11 cellular contexts compared by ENCODE assay signal in genomic region chr17:50946891-50947843, GRCh38.
DNase-seq lines count a peak whose midpoint lies in the region; ATAC-seq and TF ChIP-seq lines count a peak whose summit lies in the region.
"Had no signal": no experiment of that assay in that cellular context is flagged by ENCODE, and none has a peak within 500 bp of the region (broad histone marks: within the 10 kb centered on the region; RNA-seq: fewer than 3 reads in every experiment).

No MANE protein-coding gene starts in this region.

- H3K27ac Mint-ChIP-seq in activated CD8-positive, alpha-beta T cell treated with anti-CD3 and anti-CD28 coated beads for 36 hours: no peak overlapping the region

- H3K4me3 ChIP-seq in breast epithelium: no peak overlapping the region
- H3K4me3 ChIP-seq in tibial nerve: no peak overlapping the region

- POLR2A ChIA-PET in activated CD8-positive, alpha-beta T cell treated with anti-CD3 and anti-CD28 coated beads for 36 hours (lab: Charles Lee): interaction anchor here (10.4 kb wide), 1 partner anchor 81 kb away, joined by 100 read pairs; the partner anchor contains the start of gene TOB1

- peak; percentile 61 for DNase-seq in activated effector memory CD4-positive, alpha-beta T cell treated with anti-CD3 and anti-CD28 coated beads, Interleukin-2, amount 50 U/mL, for 16 hours
- no peak for DNase-seq in activated effector memory CD4-positive, alpha-beta T cell treated with Interleukin-2 at 50 U/mL for 16 hours
- peak in 1 of 2 donors; percentile 17 for DNase-seq in breast epithelium (ENCODE audit: low spot score in 2 of 2)
- peak; percentile 74 for DNase-seq in mesenteric fat pad (ENCODE audit: low spot score)
- DNase-seq in tibial nerve (ENCODE audit: low spot score in 2 of 2): peak in 1 of 2 donors; percentile 6
- DNase-seq in activated CD8-positive, alpha-beta T cell treated with anti-CD3 and anti-CD28 coated beads for 36 hours: no peak
- no peak for DNase-seq in RKO (ENCODE audit: low spot score)
- DNase-seq: activated CD4-positive, alpha-beta memory T cell treated with anti-CD3 and anti-CD28 coated beads for 36 hours; GOT3 had no signal

- TF ChIP-seq POLR2A in breast epithelium (IDR thresholded peaks at IDR 0.05) (no peak), tibial nerve (IDR thresholded peaks at IDR 0.05) (no peak)

- ATAC-seq in activated CD8-positive, alpha-beta T cell treated with anti-CD3 and anti-CD28 coated beads for 36 hours: no peak
- no peak for ATAC-seq in HG03342 (IDR thresholded peaks at IDR 0.05; ENCODE audit: unreplicated experiment)

- intact Hi-C loops in breast epithelium (cut with DNase I; ENCODE audit: low total_unique reads): no loop called here
- intact Hi-C loops in activated CD8-positive, alpha-beta T cell treated with anti-CD3 and anti-CD28 coated beads for 36 hours (cut with micrococcal nuclease): no loop called here

- no peaks in the 10 kb centered on the region for H3K27me3 Mint-ChIP-seq in activated CD8-positive, alpha-beta T cell treated with anti-CD3 and anti-CD28 coated beads for 36 hours
- H3K27me3 Mint-ChIP-seq: activated CD4-positive, alpha-beta memory T cell treated with anti-CD3 and anti-CD28 coated beads for 36 hours had no signal

- 88 to 89% methylated on average over 20 of the region's 20 CpGs for WGBS in tibial nerve, 2 donors

- peak overlapping the region; percentile 89 to 94 for H3K27ac ChIP-seq in breast epithelium
- peak overlapping the region; percentile 86 to 93 (median 88) for H3K27ac ChIP-seq in tibial nerve

- H3K4me1 ChIP-seq in breast epithelium: peaks cover 30 to 38% of the 10 kb centered on the region in 2 donors
- peaks cover 0 to 74% (median 41%) of the 10 kb centered on the region in 4 donors for H3K4me1 ChIP-seq in tibial nerve

- H3K9me3 ChIP-seq in breast epithelium: no peaks in the 10 kb centered on the region
- no peaks in the 10 kb centered on the region for H3K9me3 ChIP-seq in tibial nerve
- H3K9me3 ChIP-seq: SK-N-SH had no signal

- no peaks in the 10 kb centered on the region for H3K36me3 Mint-ChIP-seq in activated CD8-positive, alpha-beta T cell treated with anti-CD3 and anti-CD28 coated beads for 36 hours (ENCODE audit: low read depth)
- H3K36me3 Mint-ChIP-seq: activated CD4-positive, alpha-beta memory T cell treated with anti-CD3 and anti-CD28 coated beads for 36 hours had no signal

- no peaks in the 10 kb centered on the region for H3K9me3 Mint-ChIP-seq in activated CD8-positive, alpha-beta T cell treated with anti-CD3 and anti-CD28 coated beads for 36 hours
- H3K9me3 Mint-ChIP-seq: activated CD4-positive, alpha-beta memory T cell treated with anti-CD3 and anti-CD28 coated beads for 36 hours had no signal

- H3K4me3 Mint-ChIP-seq in activated CD8-positive, alpha-beta T cell treated with anti-CD3 and anti-CD28 coated beads for 36 hours: no peak overlapping the region
- H3K4me3 Mint-ChIP-seq: activated CD4-positive, alpha-beta memory T cell treated with anti-CD3 and anti-CD28 coated beads for 36 hours had no signal

- H3K4me1 Mint-ChIP-seq in activated CD8-positive, alpha-beta T cell treated with anti-CD3 and anti-CD28 coated beads for 36 hours (ENCODE audit: low read depth): peaks cover 28% of the 10 kb centered on the region

- TF ChIP-seq CTCF in breast epithelium (IDR thresholded peaks at IDR 0.05) (no peak), tibial nerve (IDR thresholded peaks at IDR 0.05) (no peak)
- TF ChIP-seq CTCF in activated CD8-positive, alpha-beta T cell treated with anti-CD3 and anti-CD28 coated beads for 36 hours (IDR thresholded peaks at IDR 0.05): no peak

- TF ChIP-seq EP300 in tibial nerve (IDR thresholded peaks at IDR 0.05): no peak

- CTCF ChIA-PET in activated CD8-positive, alpha-beta T cell treated with anti-CD3 and anti-CD28 coated beads for 36 hours (lab: Charles Lee): interaction anchor here (1.6 to 3.7 kb wide), 6 partner anchors 37 to 107 kb away, joined by 5 to 63 read pairs (median 12); partner anchors contain the start of gene TOB1

- no peaks in the 10 kb centered on the region for H3K36me3 ChIP-seq in breast epithelium
- H3K36me3 ChIP-seq in tibial nerve: no peaks in the 10 kb centered on the region

- H3K27me3 ChIP-seq in breast epithelium (no peaks in the 10 kb centered on the region), tibial nerve (no peaks in the 10 kb centered on the region)

Comparison
In these comparisons a context has a peak if more than half of its experiments do, and no peak if none do; other contexts are left out.
1. DNase-seq: peak in activated effector memory CD4-positive, alpha-beta T cell treated with anti-CD3 and anti-CD28 coated beads, Interleukin-2, amount 50 U/mL, for 16 hours (single experiment) and mesenteric fat pad (single experiment); none in activated effector memory CD4-positive, alpha-beta T cell treated with Interleukin-2 at 50 U/mL for 16 hours (single experiment), activated CD8-positive, alpha-beta T cell treated with anti-CD3 and anti-CD28 coated beads for 36 hours (single experiment) and RKO (single experiment).